ENCODE assay signal across 16 cellular contexts in genomic region chr22:41340357-41340756, GRCh38.
"Had no signal": no experiment of that assay in that cellular context is flagged by ENCODE, and none has a peak within 500 bp of the region (broad histone marks: within the 10 kb centered on the region; RNA-seq: fewer than 3 reads in every experiment).

No MANE protein-coding gene starts in this region.

- H3K4me3 Mint-ChIP-seq: activated CD4-positive, alpha-beta memory T cell treated with anti-CD3 and anti-CD28 coated beads, Interleukin-2, amount 10 ng/mL, durations not matched to agents 7 days and 5 days; activated naive CD8-positive, alpha-beta T cell treated with anti-CD3 and anti-CD28 coated beads for 36 hours; dendritic cell treated with granulocyte-macrophage colony-stimulating factor and Interleukin-4, amounts not matched to agents 40 ng/mL and 50 ng/mL, for 4 days; immature natural killer cell; T-helper 2 cell treated with Interferon-gamma antibody and Interleukin-4, amounts not matched to agents 5 μg/mL and 100 μg/mL, for 36 hours; WTC11 had no signal

- H3K27me3 ChIP-seq: cardiac muscle cell, tibial artery had no signal

- ATAC-seq: left ventricle myocardium superior; stimulated activated naive CD8-positive, alpha-beta T cell treated with anti-CD3 and anti-CD28 coated beads, Interleukin-15, Interleukin-2, amounts not matched to agents 100 U/mL and 50 U/mL, for 24 hours; WTC11 had no signal

- DNase-seq: activated CD4-positive, alpha-beta memory T cell treated with anti-CD3 and anti-CD28 coated beads, Interleukin-2, amount 10 ng/mL, durations not matched to agents 7 days and 5 days; activated CD4-positive, alpha-beta T cell treated with anti-CD3 and anti-CD28 coated beads for 4 hours; activated gamma-delta T cell treated with Interleukin-2 at 50 U/mL for 16 hours; activated naive CD8-positive, alpha-beta T cell treated with anti-CD3 and anti-CD28 coated beads for 36 hours; amniotic stem cell; effector memory CD4-positive, alpha-beta T cell; immature natural killer cell; kidney glomerular epithelial cell; left ventricle myocardium superior; stimulated activated CD8-positive, alpha-beta memory T cell treated with anti-CD3 and anti-CD28 coated beads, Interleukin-4, amount 100 ng/mL, for 48 hours; stimulated activated naive CD8-positive, alpha-beta T cell treated with anti-CD3 and anti-CD28 coated beads, Interleukin-15, Interleukin-2, amounts not matched to agents 100 U/mL and 50 U/mL, for 24 hours; tibial artery had no signal

- H3K4me3 ChIP-seq: cardiac muscle cell, tibial artery had no signal

- H3K27me3 Mint-ChIP-seq: activated CD4-positive, alpha-beta memory T cell treated with anti-CD3 and anti-CD28 coated beads, Interleukin-2, amount 10 ng/mL, durations not matched to agents 7 days and 5 days; activated naive CD8-positive, alpha-beta T cell treated with anti-CD3 and anti-CD28 coated beads for 36 hours; dendritic cell treated with granulocyte-macrophage colony-stimulating factor and Interleukin-4, amounts not matched to agents 40 ng/mL and 50 ng/mL, for 4 days had no signal

- H3K9me3 ChIP-seq: tibial artery had no signal

- H3K27ac Mint-ChIP-seq: activated CD4-positive, alpha-beta memory T cell treated with anti-CD3 and anti-CD28 coated beads, Interleukin-2, amount 10 ng/mL, durations not matched to agents 7 days and 5 days; activated naive CD8-positive, alpha-beta T cell treated with anti-CD3 and anti-CD28 coated beads for 36 hours; dendritic cell treated with granulocyte-macrophage colony-stimulating factor and Interleukin-4, amounts not matched to agents 40 ng/mL and 50 ng/mL, for 4 days; immature natural killer cell; T-helper 2 cell treated with Interferon-gamma antibody and Interleukin-4, amounts not matched to agents 5 μg/mL and 100 μg/mL, for 36 hours; WTC11 had no signal

- H3K9me3 Mint-ChIP-seq: activated CD4-positive, alpha-beta memory T cell treated with anti-CD3 and anti-CD28 coated beads, Interleukin-2, amount 10 ng/mL, durations not matched to agents 7 days and 5 days; activated naive CD8-positive, alpha-beta T cell treated with anti-CD3 and anti-CD28 coated beads for 36 hours; dendritic cell treated with granulocyte-macrophage colony-stimulating factor and Interleukin-4, amounts not matched to agents 40 ng/mL and 50 ng/mL, for 4 days; immature natural killer cell; T-helper 2 cell treated with Interferon-gamma antibody and Interleukin-4, amounts not matched to agents 5 μg/mL and 100 μg/mL, for 36 hours; WTC11 had no signal

- H3K4me1 ChIP-seq: tibial artery had no signal

- H3K27ac ChIP-seq: cardiac muscle cell, tibial artery had no signal

- H3K4me1 Mint-ChIP-seq: WTC11 had no signal
